In genomic region chr3:175518459-175518858, GRCh38 we compare ENCODE assay signal across 16 cellular contexts.
DNase-seq lines count a peak whose midpoint lies in the region; ATAC-seq, FAIRE-seq and TF ChIP-seq lines count a peak whose summit lies in the region.
"Had no signal": no experiment of that assay in that cellular context is flagged by ENCODE, and none has a peak within 500 bp of the region (broad histone marks: within the 10 kb centered on the region; RNA-seq: fewer than 3 reads in every experiment).

No MANE protein-coding gene starts in this region.

- no peak overlapping the region for H3K4me2 ChIP-seq in GM12878 (ENCODE audit: control insufficient read depth, insufficient read depth)

- DNase-seq in GM12878 (ENCODE audit: low read depth, low spot score), result peak; percentile 21
- no peak for DNase-seq in omental fat pad (ENCODE audit: low spot score)
- no peak for DNase-seq in ascending aorta (ENCODE audit: low spot score in 2 of 2)
- DNase-seq in small intestine, result no peak
- no peak for DNase-seq in esophagus muscularis mucosa (ENCODE audit: extremely low spot score)
- DNase-seq: activated CD4-positive, alpha-beta memory T cell treated with anti-CD3 and anti-CD28 coated beads, Interleukin-2, amount 10 ng/mL, durations not matched to agents 7 days and 5 days; activated effector memory CD4-positive, alpha-beta T cell treated with anti-CD3 and anti-CD28 coated beads, Interleukin-2, amount 50 U/mL, for 16 hours; C1 segment of cervical spinal cord; kidney glomerular epithelial cell; stomach had no signal

- H4K20me1 ChIP-seq in GM12878 (ENCODE audit: control insufficient read depth, insufficient read depth), result no peaks in the 10 kb centered on the region

- in situ Hi-C loops in GM12878 (cut with MboI), result no loop called here

- no peaks in the 10 kb centered on the region; the same call in 2 of the 3 replicates for H3K9me3 ChIP-seq in GM12878 (replicated peaks; ENCODE audit: control insufficient read depth, insufficient read depth, low read length)
- H3K9me3 ChIP-seq in ascending aorta, result no peaks in the 10 kb centered on the region
- H3K9me3 ChIP-seq in small intestine (ENCODE audit: control insufficient read depth, low read depth), result no peaks in the 10 kb centered on the region
- H3K9me3 ChIP-seq in esophagus muscularis mucosa, result no peaks in the 10 kb centered on the region
- H3K9me3 ChIP-seq: HAP-1, SJSA1, stomach had no signal

- TF ChIP-seq EP300 in GM12878 (IDR thresholded peaks at IDR 0.05; ENCODE audit: borderline replicate concordance in 1 of 2, control insufficient read depth in 1 of 2, low read depth in 2 of 2, low read length in 2 of 2) (no peak; a peak in 1 of 4 replicates), esophagus muscularis mucosa (IDR thresholded peaks at IDR 0.05) (no peak)

- H3K27me3 ChIP-seq in GM12878 (replicated peaks in 1 of 2; ENCODE audit: control insufficient read depth in 2 of 2, insufficient read depth in 2 of 2, low read length in 1 of 2) (no peaks in the 10 kb centered on the region), ascending aorta (no peaks in the 10 kb centered on the region), small intestine (ENCODE audit: control insufficient read depth in 2 of 2, insufficient read depth in 2 of 2, low read length in 2 of 2) (no peaks in the 10 kb centered on the region), esophagus muscularis mucosa (no peaks in the 10 kb centered on the region)
- H3K27me3 ChIP-seq: SJSA1, stomach had no signal

- POLR2A ChIA-PET in GM12878 (lab: Charles Lee), result no interaction called here

- CTCF ChIA-PET in GM12878 (lab: Yijun Ruan, JAX), result no interaction called here

- ATAC-seq in GM19025 (IDR thresholded peaks at IDR 0.05; ENCODE audit: low read depth, unreplicated experiment) (peak; percentile 73), HG02623 (IDR thresholded peaks at IDR 0.05; ENCODE audit: unreplicated experiment) (peak; percentile 49), HG03354 (IDR thresholded peaks at IDR 0.05; ENCODE audit: poor library complexity, severe bottlenecking, unreplicated experiment) (peak; percentile 98), GM12878 (peak; percentile 99), omental fat pad (ENCODE audit: low FRiP score) (no peak)

- 0% methylated on average over 3 of the region's 3 CpGs for WGBS in GM12878 (ENCODE audit: insufficient coverage, insufficient replicate concordance, low lambda C conversion rate, missing lambda C conversion rate)
- 82 to 95% (median 84%) methylated on average over 3 of the region's 3 CpGs for WGBS in small intestine, 3 donors
- WGBS in esophagus muscularis mucosa, result 83% methylated on average over 3 of the region's 3 CpGs

- RAD21 ChIA-PET in GM12878 (lab: Charles Lee; ENCODE audit: unreplicated experiment), result no interaction called here

- FAIRE-seq in GM12878 (lab: Jason Lieb, UNC), result no peak
- no peak for FAIRE-seq in small intestine (lab: Jason Lieb, UNC)
- FAIRE-seq: GM18507 had no signal

- no peak overlapping the region for H2AFZ ChIP-seq in GM12878 (ENCODE audit: control insufficient read depth, low read depth, low read length)

- no TSS peak for BruUV-seq in GM12878 (replicated peaks; lab: Mats Ljungman, UMichigan)

- TF ChIP-seq POLR2A in GM12878 (IDR thresholded peaks at IDR 0.05; ENCODE audit: low read depth, low read length), result no peak
- TF ChIP-seq POLR2A in esophagus muscularis mucosa (IDR thresholded peaks at IDR 0.05; ENCODE audit: low read depth), result no peak

- H3K4me1 ChIP-seq in GM12878 (ENCODE audit: control insufficient read depth, insufficient read depth, low read length), result no peaks in the 10 kb centered on the region
- no peaks in the 10 kb centered on the region for H3K4me1 ChIP-seq in ascending aorta
- H3K4me1 ChIP-seq in small intestine (ENCODE audit: control insufficient read depth in 2 of 2, insufficient read depth in 1 of 2, low read depth in 1 of 2, low read length in 1 of 2), result no peaks in the 10 kb centered on the region
- H3K4me1 ChIP-seq in esophagus muscularis mucosa, result no peaks in the 10 kb centered on the region
- H3K4me1 ChIP-seq: HAP-1, SJSA1, stomach had no signal

- H3K4me3 ChIP-seq in GM12878 (no peak overlapping the region), ascending aorta (no peak overlapping the region), small intestine (ENCODE audit: low read depth in 1 of 2, low read length in 2 of 2) (no peak overlapping the region), esophagus muscularis mucosa (no peak overlapping the region)
- H3K4me3 ChIP-seq: HAP-1, SJSA1, stomach had no signal

- intact Hi-C loops in GM12878 (cut with micrococcal nuclease; ENCODE audit: unreplicated experiment) (no loop called here), ascending aorta (cut with DNase I) (no loop called here), esophagus muscularis mucosa (cut with DNase I) (no loop called here)

- H3K9ac ChIP-seq in GM12878 (ENCODE audit: control insufficient read depth, insufficient read depth, low read length), result no peak overlapping the region

- no peaks in the 10 kb centered on the region for H3K79me2 ChIP-seq in GM12878 (ENCODE audit: control insufficient read depth, insufficient read depth, low read length)

- TF ChIP-seq CTCF in GM12878 (IDR thresholded peaks at IDR 0.05 in 2 of 3, conservative IDR thresholded peaks at IDR 0.05 in 1 of 3; ENCODE audit: control insufficient read depth in 2 of 3, extremely low read depth in 1 of 3, insufficient read depth in 1 of 3, low read depth in 3 of 3, low read length in 3 of 3) (no peak), omental fat pad (IDR thresholded peaks at IDR 0.05) (no peak), ascending aorta (IDR thresholded peaks at IDR 0.05) (no peak), esophagus muscularis mucosa (IDR thresholded peaks at IDR 0.05) (no peak)

- SMC1A ChIA-PET in GM12878 (lab: Charles Lee; ENCODE audit: uncharacterized antibody, unreplicated experiment), result no interaction called here

- no peak for TF ChIP-seq RAD21 in GM12878 (IDR thresholded peaks at IDR 0.05; ENCODE audit: insufficient read depth, low read depth, low read length)

- H3K36me3 ChIP-seq in GM12878 (ENCODE audit: control insufficient read depth in 2 of 2, insufficient read depth in 2 of 2, low read length in 1 of 2), result no peaks in the 10 kb centered on the region
- no peaks in the 10 kb centered on the region for H3K36me3 ChIP-seq in ascending aorta
- H3K36me3 ChIP-seq in small intestine (ENCODE audit: control insufficient read depth in 2 of 2, insufficient read depth in 2 of 2, low read length in 2 of 2), result no peaks in the 10 kb centered on the region
- H3K36me3 ChIP-seq in esophagus muscularis mucosa, result no peaks in the 10 kb centered on the region
- H3K36me3 ChIP-seq: HAP-1, SJSA1, stomach had no signal

- no peak overlapping the region for H3K27ac ChIP-seq in GM12878 (ENCODE audit: control insufficient read depth, insufficient read depth)
- no peak overlapping the region for H3K27ac ChIP-seq in ascending aorta
- no peak overlapping the region for H3K27ac ChIP-seq in small intestine (ENCODE audit: low read depth in 1 of 2, low read length in 1 of 2)
- no peak overlapping the region for H3K27ac ChIP-seq in esophagus muscularis mucosa (replicated peaks in 1 of 4)
- H3K27ac ChIP-seq: SJSA1, stomach had no signal

TF ChIP-seq in GM12878, 131 proteins besides CTCF, POLR2A, EP300 and RAD21:
- TF ChIP-seq DPF2 (IDR thresholded peaks at IDR 0.05) (0 out of 2 replicates have a peak, but pooled peaks have one; percentile 38), RELB (IDR thresholded peaks at IDR 0.05; ENCODE audit: low read depth) (peak; percentile 44; the same call in 1 of the 2 replicates), RAD51 (IDR thresholded peaks at IDR 0.05) (peak; percentile 60; the same call in 1 of the 2 replicates), IKZF1 (conservative IDR thresholded peaks at IDR 0.05) (0 out of 2 replicates have a peak, but pooled peaks have one; percentile 28), RB1 (IDR thresholded peaks at IDR 0.05; ENCODE audit: borderline replicate concordance) (no peak), RCOR1 (conservative IDR thresholded peaks at IDR 0.05; ENCODE audit: low read depth, low read length) (no peak), SPI1 (IDR thresholded peaks at IDR 0.05; ENCODE audit: borderline replicate concordance, insufficient read depth, low read depth, low read length) (peak; percentile 90), MTA2 (IDR thresholded peaks at IDR 0.05; ENCODE audit: low read depth) (peak; percentile 58), NR2F1 (conservative IDR thresholded peaks at IDR 0.05) (peak; percentile 86)
